8 cellular contexts compared by ENCODE assay signal in genomic region chr14:49768301-49769121, GRCh38. TPM values are rescaled to one million over a fixed set of nuclear protein-coding genes. Genes with fewer than 3 reads are reported as not detected.
DNase-seq lines count a peak whose midpoint lies in the region; FAIRE-seq and TF ChIP-seq lines count a peak whose summit lies in the region.

No MANE protein-coding gene starts in this region.

- H3K4ac ChIP-seq in H9 (ENCODE audit: low read depth, low read length): no peak overlapping the region; the same call in 1 of the 2 replicates

- H3K27me3 Mint-ChIP-seq in H9 (ENCODE audit: low read depth): no peaks in the 10 kb centered on the region

- H3K14ac ChIP-seq in H9 (ENCODE audit: insufficient read depth, low read length): peak overlapping the region; percentile 69

- H2BK5ac ChIP-seq in H9 (ENCODE audit: insufficient read length, low read length): peak overlapping the region; percentile 91

- H3K79me2 ChIP-seq in H9 (ENCODE audit: insufficient read depth, low read length): peaks cover 5% of the 10 kb centered on the region; the same call in 1 of the 2 replicates

- H4K91ac ChIP-seq in H9 (ENCODE audit: insufficient read length, low read depth, low read length): peak overlapping the region; percentile 1

- no peak overlapping the region for H2BK120ac ChIP-seq in H9 (ENCODE audit: low read depth, low read length, poor library complexity, severe bottlenecking)

- peak overlapping the region; percentile 95 for H3K18ac ChIP-seq in H9 (ENCODE audit: insufficient read length, low read depth, low read length)

- peak overlapping the region; percentile 99 to 100 (median 100) for H3K27ac Mint-ChIP-seq in H9

- peaks cover 5% of the 10 kb centered on the region for H3K4me1 ChIP-seq in H9 (ENCODE audit: insufficient read depth, low read length)

- peak overlapping the region; percentile 78 for H3K4me3 ChIP-seq in GM08714 (ENCODE audit: low read length)
- peak overlapping the region; percentile 92 for H3K4me3 ChIP-seq in WI38 (ENCODE audit: low read depth, low read length)
- peak overlapping the region; percentile 82 for H3K4me3 ChIP-seq in bronchial epithelial cell (ENCODE audit: low read depth, low read length)

- no peak overlapping the region for H2AK5ac ChIP-seq in H9 (ENCODE audit: insufficient read length, low read length)

- H3K4me3 Mint-ChIP-seq in H9: peak overlapping the region; percentile 94 to 99

- H3K36me3 ChIP-seq in bronchial epithelial cell (ENCODE audit: control insufficient read depth, insufficient read depth, low read length): peaks cover 2% of the 10 kb centered on the region

- H3K4me1 Mint-ChIP-seq in H9: peaks cover 25% of the 10 kb centered on the region in 2 experiments

- peak overlapping the region; percentile 94 for H3K4me2 ChIP-seq in H9 (ENCODE audit: insufficient read depth, insufficient read length, low read length)

- H4K20me1 ChIP-seq in H9 (ENCODE audit: control insufficient read depth, insufficient read depth, insufficient read length): no peaks in the 10 kb centered on the region

- H3K79me1 ChIP-seq in H9 (ENCODE audit: insufficient read depth, low read depth, low read length, poor library complexity, severe bottlenecking): no peaks in the 10 kb centered on the region

- H3K23ac ChIP-seq in H9 (ENCODE audit: insufficient read length, low read depth, low read length): no peak overlapping the region

- H4K8ac ChIP-seq in H9 (replicated peaks; ENCODE audit: insufficient read length, low read depth, low read length): no peak overlapping the region

- no peak overlapping the region for H3T11ph ChIP-seq in H9 (ENCODE audit: low read length)

- no CpG with 5 or more reads among the region's 67 CpGs for WGBS in H9 (ENCODE audit: extremely low coverage, insufficient read length, low lambda C conversion rate)

- H3K9ac ChIP-seq in H9 (ENCODE audit: extremely low read depth, insufficient read length, low read length): peak overlapping the region; percentile 97

- no peak for FAIRE-seq in bronchial epithelial cell (lab: Jason Lieb, UNC)

- H2BK20ac ChIP-seq in H9 (ENCODE audit: low read depth, low read length, poor library complexity, severe bottlenecking): no peak overlapping the region

- peak overlapping the region; percentile 52 for H2BK12ac ChIP-seq in H9 (ENCODE audit: insufficient read length, low read depth, low read length)

- H2AFZ ChIP-seq in H9 (ENCODE audit: low read length): no peak overlapping the region

- DNase-seq in H9 (peak; percentile 54), M059J (ENCODE audit: low read depth) (peak; percentile 77), bronchial epithelial cell (ENCODE audit: low read depth) (peak; percentile 79), islet precursor cell (peak; percentile 76), NK-92 (lab: John Stamatoyannopoulos, UW; ENCODE audit: unreplicated experiment) (no peak)
- DNase-seq in stimulated activated CD4-positive, alpha-beta T cell treated with anti-CD3 and anti-CD28 coated beads, Interleukin-12 subunit alpha, Interleukin-12 subunit beta, amount 100 ng/mL, for 48 hours (ENCODE audit: low read depth in 2 of 3, low spot score in 1 of 3): peak; percentile 67 to 76 (median 70)

- no peak overlapping the region for H2BK15ac ChIP-seq in H9 (ENCODE audit: low read depth, low read length)

- H3K27me3 ChIP-seq in H9 (ENCODE audit: insufficient read depth, low read length) (no peaks in the 10 kb centered on the region), bronchial epithelial cell (ENCODE audit: control insufficient read depth, insufficient read depth, low read length) (no peaks in the 10 kb centered on the region)

- H3K23me2 ChIP-seq in H9 (ENCODE audit: insufficient read length, low read depth, low read length, poor library complexity, severe bottlenecking): peaks cover 18% of the 10 kb centered on the region

- no peaks in the 10 kb centered on the region for H3K9me3 ChIP-seq in H9 (ENCODE audit: control insufficient read depth, low read depth, low read length)

- H3K9me3 Mint-ChIP-seq in H9: 0 out of 5 replicates have a peak, but pooled peaks cover 0 to 3% of the 10 kb centered on the region in 2 experiments

- no peak overlapping the region for H3K56ac ChIP-seq in H9 (ENCODE audit: insufficient read length, low read depth, low read length)

- H3K36me3 Mint-ChIP-seq in H9 (ENCODE audit: insufficient read depth in 1 of 3, low read depth in 3 of 3): peaks cover 0 to 5% (median 0%) of the 10 kb centered on the region in 3 experiments; a peak in 2 of 7 replicates

- peak overlapping the region; percentile 98 for H4K5ac ChIP-seq in H9 (ENCODE audit: insufficient read length, low read depth, low read length)

- no peak for TF ChIP-seq CTCF in H9 (conservative IDR thresholded peaks at IDR 0.05)
- no peak for TF ChIP-seq CTCF in WI38 (IDR thresholded peaks at IDR 0.05; ENCODE audit: low read depth, low read length)
- TF ChIP-seq CTCF in bronchial epithelial cell (IDR thresholded peaks at IDR 0.05; ENCODE audit: insufficient read depth, low read length, severe bottlenecking): no peak

- peak overlapping the region; percentile 56 for H3K27ac ChIP-seq in H9 (ENCODE audit: insufficient read length, low read depth, low read length)

RNA-seq across cellular contexts. Expression of gene KLHDC2, which starts 0.6 kb away (rescaled TPM):
- total RNA-seq in H9 (2021): 41.3 and 41.6 TPM in 2 replicates
- total RNA-seq in M059J (2014; rRNA removed; shearing (Covaris generic)): 40.8 and 65.5 TPM in 2 replicates
- 57.6 and 72.7 TPM in 2 replicates for total RNA-seq in bronchial epithelial cell
